31 cellular contexts compared by ENCODE assay signal in the genomic region with DNA sequence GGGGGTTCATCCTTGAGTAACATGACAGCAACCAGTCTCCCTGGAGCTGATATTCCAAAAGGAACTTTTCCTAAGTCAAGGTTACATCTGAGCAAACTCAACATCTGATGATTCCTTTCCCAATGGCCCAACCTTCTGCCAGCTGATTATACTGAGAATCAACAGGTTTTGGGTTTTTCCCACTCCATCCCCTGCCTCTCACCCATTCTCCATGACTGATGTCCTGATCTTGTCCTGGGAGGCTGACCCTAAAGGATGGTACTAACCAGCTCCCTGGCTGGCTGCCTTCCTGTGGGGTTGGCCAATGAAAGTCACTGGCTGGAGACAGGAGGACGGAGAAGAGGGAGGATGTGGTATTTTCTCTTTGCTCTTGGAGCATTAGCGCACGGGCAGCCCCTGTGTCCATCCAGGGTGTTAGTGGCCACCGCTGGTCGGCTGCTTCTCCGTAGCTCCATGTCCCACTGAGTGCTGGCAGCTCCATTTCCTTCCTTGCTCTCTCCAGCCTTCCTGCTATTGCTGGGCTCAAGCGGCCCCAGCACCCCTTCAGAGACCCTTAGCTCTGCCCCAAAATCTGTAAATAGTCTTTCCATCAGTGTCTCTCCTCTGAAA.
"Had no signal": no experiment of that assay in that cellular context is flagged by ENCODE, and none has a peak within 500 bp of the region (broad histone marks: within the 10 kb centered on the region; RNA-seq: fewer than 3 reads in every experiment).

No MANE protein-coding gene starts in this region.

- H3K36me3 Mint-ChIP-seq: activated naive CD8-positive, alpha-beta T cell treated with anti-CD3 and anti-CD28 coated beads for 36 hours; brain; mesothelial cell of epicardium had no signal

- H3K4me3 Mint-ChIP-seq: activated B cell treated with CpG ODN at 0.5 μM for 24 hours; activated CD4-positive, alpha-beta T cell treated with anti-CD3 and anti-CD28 coated beads for 36 hours; activated naive CD8-positive, alpha-beta T cell treated with anti-CD3 and anti-CD28 coated beads for 36 hours; brain; endodermal cell; mesothelial cell of epicardium; naive B cell; nephron progenitor cell; T-helper 2 cell treated with Interferon-gamma antibody and Interleukin-4, amounts not matched to agents 5 μg/mL and 100 μg/mL, for 36 hours had no signal

- H3K27me3 ChIP-seq: adrenal gland, esophagus muscularis mucosa, heart right ventricle, pancreas, right atrium auricular region, suprapubic skin, tibial artery had no signal

- H3K4me3 ChIP-seq: adrenal gland, esophagus muscularis mucosa, heart right ventricle, left ventricle myocardium inferior, lung, pancreas, psoas muscle, right atrium auricular region, smooth muscle cell, suprapubic skin, tibial artery had no signal

- H3K4me1 ChIP-seq: pancreas had no signal

- H3K9me3 ChIP-seq: adrenal gland, esophagus muscularis mucosa, heart right ventricle, left ventricle myocardium inferior, pancreas, psoas muscle, right atrium auricular region, suprapubic skin, tibial artery had no signal

- H3K27ac ChIP-seq: adrenal gland, heart right ventricle, left ventricle myocardium inferior, pancreas, psoas muscle, right atrium auricular region, tibial artery had no signal

- H3K9me3 Mint-ChIP-seq: activated B cell treated with CpG ODN at 0.5 μM for 24 hours; activated naive CD8-positive, alpha-beta T cell treated with anti-CD3 and anti-CD28 coated beads for 36 hours; endodermal cell; mesothelial cell of epicardium; naive B cell; T-helper 2 cell treated with Interferon-gamma antibody and Interleukin-4, amounts not matched to agents 5 μg/mL and 100 μg/mL, for 36 hours had no signal

- H3K36me3 ChIP-seq: adrenal gland, esophagus muscularis mucosa, heart right ventricle, left ventricle myocardium inferior, pancreas, right atrium auricular region, suprapubic skin, tibial artery had no signal

- DNase-seq: activated B cell treated with CpG ODN at 0.5 μM for 24 hours; activated CD4-positive, alpha-beta T cell treated with anti-CD3 and anti-CD28 coated beads for 36 hours; activated CD4-positive, alpha-beta T cell treated with anti-CD3 and anti-CD28 coated beads, Interleukin-2, amount 50 U/mL, for 4 hours; activated effector memory CD4-positive, alpha-beta T cell treated with Interleukin-2 at 50 U/mL for 16 hours; activated naive CD4-positive, alpha-beta T cell treated with Interleukin-2 at 50 U/mL for 16 hours; activated naive CD8-positive, alpha-beta T cell treated with anti-CD3 and anti-CD28 coated beads for 36 hours; activated T-cell treated with anti-CD3 and anti-CD28 coated beads for 4 hours; adrenal gland; aorta; cortex of kidney; endodermal cell; foreskin melanocyte; heart right ventricle; left ventricle myocardium inferior; naive B cell; nephron progenitor cell; nucleus accumbens; pancreas; psoas muscle; stimulated activated CD4-positive, alpha-beta T cell treated with anti-CD3 and anti-CD28 coated beads, Interleukin-1b, Interleukin-23, amount 100 ng/mL, for 48 hours; stimulated activated naive CD4-positive, alpha-beta T cell; T-helper 1 cell; tibial artery had no signal

- H3K27me3 Mint-ChIP-seq: activated B cell treated with CpG ODN at 0.5 μM for 24 hours; activated CD4-positive, alpha-beta T cell treated with anti-CD3 and anti-CD28 coated beads for 36 hours; brain; naive B cell had no signal

- H3K27ac Mint-ChIP-seq: activated naive CD8-positive, alpha-beta T cell treated with anti-CD3 and anti-CD28 coated beads for 36 hours; endodermal cell; mesothelial cell of epicardium; nephron progenitor cell; T-helper 2 cell treated with Interferon-gamma antibody and Interleukin-4, amounts not matched to agents 5 μg/mL and 100 μg/mL, for 36 hours had no signal
